8 cellular contexts compared by ENCODE assay signal in genomic region chr17:8375738-8376259, GRCh38. TPM values are rescaled to one million over a fixed set of nuclear protein-coding genes. Genes with fewer than 3 reads are reported as not detected.
DNase-seq lines count a peak whose midpoint lies in the region.

No MANE protein-coding gene starts in this region.

- no peaks in the 10 kb centered on the region for H3K9me3 ChIP-seq in CD4-positive, alpha-beta memory T cell (ENCODE audit: control insufficient read depth in 1 of 2, low read length in 2 of 2)
- H3K9me3 ChIP-seq in HUES64 (ENCODE audit: insufficient read depth, low read depth, low read length), result no peaks in the 10 kb centered on the region
- H3K9me3 ChIP-seq in skeletal muscle satellite cell (replicated peaks; ENCODE audit: low read length), result no peaks in the 10 kb centered on the region

- peaks cover 37% of the 10 kb centered on the region for H3K4me1 ChIP-seq in CD4-positive, alpha-beta memory T cell (ENCODE audit: insufficient read depth, low read length)
- H3K4me1 ChIP-seq in HUES64 (ENCODE audit: insufficient read depth, low read length) (peaks cover 8% of the 10 kb centered on the region; the same call in 1 of the 2 replicates), skeletal muscle satellite cell (ENCODE audit: control insufficient read depth, insufficient read depth, low read length) (peaks cover 19% of the 10 kb centered on the region)

- H3K4me1 Mint-ChIP-seq in CD4-positive, alpha-beta memory T cell, result peaks cover 23 to 59% (median 42%) of the 10 kb centered on the region in 4 donors

- peak overlapping the region; percentile 91 for H3K4me2 ChIP-seq in skeletal muscle satellite cell (ENCODE audit: low read length)

- 79% methylated on average over 18 of the region's 18 CpGs for WGBS in HUES64

- CTCF ChIA-PET in CD4-positive, alpha-beta memory T cell (lab: Charles Lee; ENCODE audit: partially characterized antibody), result interaction anchor here (0.7 to 2.0 kb wide), 11 partner anchors 12 to 622 kb away, joined by 3 to 11 read pairs (median 4); partner anchors contain the start of gene SLC25A35

- peak overlapping the region; percentile 87 to 93 (median 92) for H3K27ac Mint-ChIP-seq in CD4-positive, alpha-beta memory T cell

- H3K9ac ChIP-seq in HUES64 (ENCODE audit: low read depth, low read length) (peak overlapping the region; percentile 91), skeletal muscle satellite cell (ENCODE audit: low read depth, low read length) (peak overlapping the region; percentile 81)

- peaks cover 41% of the 10 kb centered on the region for H3K36me3 ChIP-seq in CD4-positive, alpha-beta memory T cell (ENCODE audit: insufficient read depth, low read length)
- H3K36me3 ChIP-seq in HUES64 (ENCODE audit: insufficient read depth, low read length) (peaks cover 52% of the 10 kb centered on the region), skeletal muscle satellite cell (ENCODE audit: insufficient read depth, low read length) (peaks cover 40% of the 10 kb centered on the region)

- no peak for DNase-seq in CD4-positive, alpha-beta memory T cell
- no peak for DNase-seq in KBM-7
- no peak for DNase-seq in mesenteric fat pad (ENCODE audit: low spot score)
- no peak for DNase-seq in activated CD4-positive, CD25-positive, alpha-beta regulatory T cell treated with anti-CD3 and anti-CD28 coated beads, Interleukin-2, amount 50 U/mL, for 72 hours

- POLR2A ChIA-PET in CD4-positive, alpha-beta memory T cell (lab: Charles Lee; ENCODE audit: partially characterized antibody), result interaction anchor here (0.6 to 2.3 kb wide), 9 partner anchors 8 to 370 kb away, joined by 3 to 18 read pairs (median 4); partner anchors contain the start of genes NDEL1 and SLC25A35

- intact Hi-C loops in CD4-positive, alpha-beta memory T cell (cut with micrococcal nuclease), result loop anchor here (5.0 kb wide), 1 partner anchor 238 kb away; no protein-coding TSS in a partner anchor

- no peaks in the 10 kb centered on the region for H3K9me3 Mint-ChIP-seq in CD4-positive, alpha-beta memory T cell

- H3K36me3 Mint-ChIP-seq in CD4-positive, alpha-beta memory T cell, result peaks cover 36 to 56% of the 10 kb centered on the region in 2 donors

- H3K27ac ChIP-seq in CD4-positive, alpha-beta memory T cell (ENCODE audit: low read depth, low read length), result peak overlapping the region; percentile 85
- H3K27ac ChIP-seq in HUES64 (ENCODE audit: low read depth, low read length) (peak overlapping the region; percentile 85), angular gyrus (ENCODE audit: low read depth, low read length) (peak overlapping the region; percentile 86)

- H3K27me3 Mint-ChIP-seq in CD4-positive, alpha-beta memory T cell, result no peaks in the 10 kb centered on the region

- peak overlapping the region; percentile 88 to 91 (median 90) for H3K4me3 Mint-ChIP-seq in CD4-positive, alpha-beta memory T cell

- H3K27me3 ChIP-seq in CD4-positive, alpha-beta memory T cell (ENCODE audit: insufficient read depth, low read length), result no peaks in the 10 kb centered on the region
- H3K27me3 ChIP-seq in HUES64 (ENCODE audit: insufficient read depth, low read length) (no peaks in the 10 kb centered on the region), skeletal muscle satellite cell (ENCODE audit: control insufficient read depth, insufficient read depth, low read length) (no peaks in the 10 kb centered on the region)

- in situ Hi-C loops in KBM-7 (cut with MboI; ENCODE audit: low pct_unique_long_range_greater_than_20kb, low sequenced_read_pairs), result no loop called here

- peak overlapping the region; percentile 86 to 97 for H3K4me3 ChIP-seq in CD4-positive, alpha-beta memory T cell (ENCODE audit: low read length in 2 of 2)
- peak overlapping the region; percentile 69 for H3K4me3 ChIP-seq in HUES64 (ENCODE audit: low read length)
- H3K4me3 ChIP-seq in iPS-11a (ENCODE audit: low read depth, low read length), result peak overlapping the region; percentile 49
- peak overlapping the region; percentile 75 for H3K4me3 ChIP-seq in skeletal muscle satellite cell (ENCODE audit: low read length)

RNA-seq across cellular contexts. Expression of gene RPL26, which starts 7.2 kb away (rescaled TPM):
- total RNA-seq in CD4-positive, alpha-beta memory T cell, result 1,000 to 10,000 TPM; 2,761 to 2,878 TPM
- 1,000 to 10,000 TPM; 1,274 to 1,731 TPM for polyA plus RNA-seq in CD4-positive, alpha-beta memory T cell
- 2,163 TPM for polyA plus RNA-seq in HUES64 (2013, experiment 1 of 2)
- polyA plus RNA-seq in HUES64 (2013, experiment 2 of 2), result 2,377 TPM
- total RNA-seq in skeletal muscle satellite cell (2012; rRNA removed), result 3,534 and 5,460 TPM in 2 replicates
- 1,206 TPM for total RNA-seq in mesenteric fat pad

RNA-seq across cellular contexts. Expression of gene RNF222, which starts 21.8 kb away (rescaled TPM):
- total RNA-seq in CD4-positive, alpha-beta memory T cell, result under 1 TPM; 0.15 to 0.17 TPM
- under 1 TPM; 0.08 to 0.14 TPM for polyA plus RNA-seq in CD4-positive, alpha-beta memory T cell
- not detected for polyA plus RNA-seq in HUES64 (2013, experiment 1 of 2)
- not detected for polyA plus RNA-seq in HUES64 (2013, experiment 2 of 2)
- total RNA-seq in skeletal muscle satellite cell (2012; rRNA removed), result not detected in 2 replicates
- total RNA-seq in mesenteric fat pad, result not detected

RNA-seq across cellular contexts. Expression of gene ODF4, which starts 36.2 kb away (rescaled TPM):
- total RNA-seq in CD4-positive, alpha-beta memory T cell, result not detected
- polyA plus RNA-seq in CD4-positive, alpha-beta memory T cell, result not detected
- not detected for polyA plus RNA-seq in HUES64 (2013, experiment 1 of 2)
- polyA plus RNA-seq in HUES64 (2013, experiment 2 of 2), result not detected
- not detected in 2 replicates for total RNA-seq in skeletal muscle satellite cell (2012; rRNA removed)
- total RNA-seq in mesenteric fat pad, result not detected

RNA-seq across cellular contexts. Expression of gene NDEL1, which starts 59.9 kb away (rescaled TPM):
- 100 to 1,000 TPM; 115 to 120 TPM for total RNA-seq in CD4-positive, alpha-beta memory T cell
- polyA plus RNA-seq in CD4-positive, alpha-beta memory T cell, result 10 to 100 TPM; 52.9 to 66.5 TPM
- 17.3 TPM for polyA plus RNA-seq in HUES64 (2013, experiment 1 of 2)
- polyA plus RNA-seq in HUES64 (2013, experiment 2 of 2), result 19.9 TPM
- total RNA-seq in skeletal muscle satellite cell (2012; rRNA removed), result 48.9 and 55.9 TPM in 2 replicates
- 112 TPM for total RNA-seq in mesenteric fat pad
